10 cellular contexts compared by ENCODE assay signal in genomic region chr5:171647043-171647899, GRCh38.
DNase-seq lines count a peak whose midpoint lies in the region; ATAC-seq and TF ChIP-seq lines count a peak whose summit lies in the region.
"Had no signal": no experiment of that assay in that cellular context is flagged by ENCODE, and none has a peak within 500 bp of the region (broad histone marks: within the 10 kb centered on the region; RNA-seq: fewer than 3 reads in every experiment).

No MANE protein-coding gene starts in this region.

- H3K27ac ChIP-seq in DND-41 (ENCODE audit: low read length), result no peak overlapping the region
- peak overlapping the region; percentile 39 for H3K27ac ChIP-seq in brain microvascular endothelial cell
- H3K27ac ChIP-seq in right lobe of liver, result no peak overlapping the region
- no peak overlapping the region for H3K27ac ChIP-seq in body of pancreas

- H4K20me1 ChIP-seq in DND-41 (ENCODE audit: insufficient read depth, low read length), result no peaks in the 10 kb centered on the region

- H2AFZ ChIP-seq in DND-41 (ENCODE audit: low read depth, low read length), result no peak overlapping the region

- DNase-seq in DND-41 (peak; percentile 10), NCI-H1694 (lab: John Stamatoyannopoulos, UW) (peak; percentile 34), brain microvascular endothelial cell (peak; percentile 88), right lobe of liver (no peak), body of pancreas (no peak), G401 (ENCODE audit: low spot score) (no peak), Ammon's horn (ENCODE audit: low spot score) (no peak)
- no peak for DNase-seq in stimulated activated CD4-positive, alpha-beta T cell treated with anti-CD3 and anti-CD28 coated beads, Interleukin-4, amount 100 ng/mL, for 1 hour
- DNase-seq: erythroblast had no signal

- H3K27me3 ChIP-seq in DND-41 (ENCODE audit: insufficient read depth, low read length, poor library complexity) (peaks cover 14% of the 10 kb centered on the region), brain microvascular endothelial cell (replicated peaks) (no peaks in the 10 kb centered on the region), right lobe of liver (no peaks in the 10 kb centered on the region), body of pancreas (no peaks in the 10 kb centered on the region)

- no peak overlapping the region for H3K9ac ChIP-seq in DND-41 (ENCODE audit: low read depth, low read length)

- 26% methylated on average over 10 of the region's 15 CpGs for WGBS in right lobe of liver (ENCODE audit: insufficient coverage, low coverage, low lambda C conversion rate, missing lambda C conversion rate)
- 50 to 57% methylated on average over 12 to 14 of the region's 15 CpGs for WGBS in body of pancreas, 2 donors

- intact Hi-C loops in right lobe of liver (cut with DNase I), result no loop called here
- intact Hi-C loops in body of pancreas (cut with DNase I), result no loop called here

- H3K4me3 ChIP-seq in DND-41 (ENCODE audit: low read depth in 1 of 2, low read length in 2 of 2) (no peak overlapping the region), brain microvascular endothelial cell (ENCODE audit: low read depth, low read length) (no peak overlapping the region), right lobe of liver (no peak overlapping the region), body of pancreas (no peak overlapping the region)

- ATAC-seq in DND-41 (ENCODE audit: insufficient read depth, low read depth) (peak; percentile 62; the same call in 1 of the 3 replicates), right lobe of liver (peak; percentile 35 to 79 (median 58)), body of pancreas (no peak)
- ATAC-seq: sciatic nerve had no signal

- H3K79me2 ChIP-seq in DND-41 (ENCODE audit: insufficient read depth, low read length), result no peaks in the 10 kb centered on the region

- no peak overlapping the region for H3K4me2 ChIP-seq in DND-41 (ENCODE audit: insufficient read depth, low read length)

- TF ChIP-seq CTCF in DND-41 (IDR thresholded peaks at IDR 0.05; ENCODE audit: borderline replicate concordance, extremely low read depth, low read length, poor library complexity, severe bottlenecking), result no peak
- peak; percentile 42 for TF ChIP-seq CTCF in brain microvascular endothelial cell (IDR thresholded peaks at IDR 0.05; ENCODE audit: low read depth, low read length, missing control alignments)
- no peak for TF ChIP-seq CTCF in right lobe of liver (IDR thresholded peaks at IDR 0.05)
- TF ChIP-seq CTCF in body of pancreas (IDR thresholded peaks at IDR 0.05), result no peak

- H3K4me1 ChIP-seq in DND-41 (ENCODE audit: insufficient read depth, low read length) (no peaks in the 10 kb centered on the region), right lobe of liver (no peaks in the 10 kb centered on the region), body of pancreas (no peaks in the 10 kb centered on the region)

- no peaks in the 10 kb centered on the region for H3K9me3 ChIP-seq in DND-41 (ENCODE audit: insufficient read depth, low read length, severe bottlenecking)
- H3K9me3 ChIP-seq in right lobe of liver, result no peaks in the 10 kb centered on the region
- H3K9me3 ChIP-seq in body of pancreas, result no peaks in the 10 kb centered on the region

- no peaks in the 10 kb centered on the region for H3K36me3 ChIP-seq in DND-41 (ENCODE audit: insufficient read depth, low read length)
- H3K36me3 ChIP-seq in brain microvascular endothelial cell (replicated peaks), result no peaks in the 10 kb centered on the region
- no peaks in the 10 kb centered on the region for H3K36me3 ChIP-seq in right lobe of liver
- H3K36me3 ChIP-seq in body of pancreas (replicated peaks in 1 of 2; ENCODE audit: insufficient read depth in 1 of 2, low read depth in 2 of 2), result no peaks in the 10 kb centered on the region

- in situ Hi-C loops in brain microvascular endothelial cell (cut with HindIII; ENCODE audit: low pct_ligation_motif_present, low sequenced_read_pairs) (loop anchor here (25.0 kb wide), 2 partner anchors 215 to 235 kb away; partner anchors contain the start of gene FGF18), G401 (cut with HindIII; ENCODE audit: low sequenced_read_pairs) (no loop called here)

- no peak for TF ChIP-seq POLR2A in right lobe of liver (IDR thresholded peaks at IDR 0.05)
- no peak for TF ChIP-seq POLR2A in body of pancreas (IDR thresholded peaks at IDR 0.05)

Comparison
In these comparisons a context has a peak if more than half of its experiments do, and no peak if none do; other contexts are left out.
1. DNase-seq: peak in DND-41 (single experiment), NCI-H1694 (single experiment) and brain microvascular endothelial cell (single experiment); none in right lobe of liver (0 of 3), body of pancreas (0 of 4), G401 (single experiment), Ammon's horn (single experiment) and stimulated activated CD4-positive, alpha-beta T cell treated with anti-CD3 and anti-CD28 coated beads, Interleukin-4, amount 100 ng/mL, for 1 hour (single experiment).